21 cellular contexts compared by ENCODE assay signal in genomic region chr15:63663906-63664305, GRCh38.
A peak's percentile ranks its signal among the peaks of the same experiment; 100 is the strongest.
DNase-seq lines count a peak whose midpoint lies in the region; ATAC-seq and TF ChIP-seq lines count a peak whose summit lies in the region.
"Had no signal": no experiment of that assay in that cellular context is flagged by ENCODE, and none has a peak within 500 bp of the region (broad histone marks: within the 10 kb centered on the region; RNA-seq: fewer than 3 reads in every experiment).

No MANE protein-coding gene starts in this region.

- H3K4me1 ChIP-seq in breast epithelium (no peaks in the 10 kb centered on the region), IMR-90 (ENCODE audit: control insufficient read depth, insufficient read depth, low read length) (no peaks in the 10 kb centered on the region), mammary epithelial cell (ENCODE audit: insufficient read depth, low read length) (no peaks in the 10 kb centered on the region)

- in situ Hi-C loops in IMR-90 (cut with MboI; ENCODE audit: low sequenced_read_pairs), result no loop called here
- in situ Hi-C loops in mammary epithelial cell (cut with MboI; ENCODE audit: low sequenced_read_pairs in 2 of 2), result no loop called here

- TSS peak; percentile 23 for BruUV-seq in MCF 10A (replicated peaks; lab: Mats Ljungman, UMichigan)
- BruUV-seq in IMR-90 (replicated peaks; lab: Mats Ljungman, UMichigan), result no TSS peak
- TSS peak; percentile 10 for BruUV-seq in mammary epithelial cell (replicated peaks; lab: Mats Ljungman, UMichigan)

- H4K20me1 ChIP-seq in IMR-90 (ENCODE audit: insufficient read depth, low read length) (no peaks in the 10 kb centered on the region), mammary epithelial cell (ENCODE audit: insufficient read depth, low read length) (no peaks in the 10 kb centered on the region)

- DNase-seq in MCF 10A (ENCODE audit: unreplicated experiment) (no peak), breast epithelium (ENCODE audit: low spot score in 2 of 2) (no peak), IMR-90 (peak; percentile 17), mammary epithelial cell (no peak), A172 (ENCODE audit: low spot score) (no peak), HCEC 1CT (no peak), NCI-H187 treated with DMSO at 0.1 percent for 48 hours (lab: John Stamatoyannopoulos, UW) (no peak)
- DNase-seq: AML-193; KG1; NCI-H1092 treated with DMSO at 0.1 percent for 48 hours; NCI-H1436 treated with DMSO at 0.1 percent for 48 hours; NCI-H2029; NCI-H226; NCI-H524; NCI-H774; NK-92 treated with Interleukin-12 subunit alpha and Interleukin-12 subunit beta, amount 100 ng/mL, for 24 hours had no signal

- no peak overlapping the region for H3K4ac ChIP-seq in IMR-90 (ENCODE audit: low read depth, low read length)

- H3K9me1 ChIP-seq in IMR-90 (ENCODE audit: insufficient read depth, low read length), result peaks cover 3% of the 10 kb centered on the region; the same call in 1 of the 2 replicates

- H3K9me3 ChIP-seq in breast epithelium (no peaks in the 10 kb centered on the region), IMR-90 (ENCODE audit: control insufficient read depth, insufficient read depth, low read length) (no peaks in the 10 kb centered on the region), mammary epithelial cell (replicated peaks; ENCODE audit: insufficient read depth, low read length) (no peaks in the 10 kb centered on the region)
- H3K9me3 ChIP-seq: HAP-1, SJCRH30 had no signal

- no peak for TF ChIP-seq RAD21 in IMR-90 (IDR thresholded peaks at IDR 0.05; ENCODE audit: low read length)

- no peak overlapping the region for H3K27ac Mint-ChIP-seq in MCF 10A (ENCODE audit: low read depth, unreplicated experiment)
- H3K27ac Mint-ChIP-seq: GM23338 had no signal

- H2AK9ac ChIP-seq in IMR-90 (replicated peaks; ENCODE audit: low read depth, low read length, poor library complexity), result no peak overlapping the region

- H3K4me2 ChIP-seq in IMR-90 (ENCODE audit: low read depth, low read length), result no peak overlapping the region
- H3K4me2 ChIP-seq in mammary epithelial cell (ENCODE audit: insufficient read depth, low read depth, low read length), result no peak overlapping the region
- H3K4me2 ChIP-seq: GM23338 had no signal

- POLR2A ChIA-PET in MCF 10A (lab: Yijun Ruan, JAX) (interaction anchor here (1.2 kb wide), 1 partner anchor 54 kb away, joined by 3 read pairs; no protein-coding TSS in a partner anchor), IMR-90 (lab: Charles Lee; ENCODE audit: unreplicated experiment) (no interaction called here)

- H3K9me3 Mint-ChIP-seq in MCF 10A (ENCODE audit: unreplicated experiment), result no peaks in the 10 kb centered on the region
- H3K9me3 Mint-ChIP-seq: GM23338 had no signal

- H3K4me1 Mint-ChIP-seq in MCF 10A (ENCODE audit: insufficient read depth, unreplicated experiment), result no peaks in the 10 kb centered on the region

- no peak overlapping the region for H2AK5ac ChIP-seq in IMR-90 (ENCODE audit: low read depth, low read length)

- H3K79me2 ChIP-seq in mammary epithelial cell (ENCODE audit: insufficient read depth, low read length), result no peaks in the 10 kb centered on the region

- H4K5ac ChIP-seq in IMR-90 (ENCODE audit: low read depth, low read length), result no peak overlapping the region

- H2AFZ ChIP-seq in IMR-90 (replicated peaks; ENCODE audit: low read length, poor library complexity), result no peak overlapping the region
- no peak overlapping the region for H2AFZ ChIP-seq in mammary epithelial cell (ENCODE audit: low read depth, low read length)
- H2AFZ ChIP-seq: GM23338 had no signal

- H2BK5ac ChIP-seq in IMR-90 (ENCODE audit: low read depth, low read length, poor library complexity, severe bottlenecking), result no peak overlapping the region

- TF ChIP-seq CTCF in MCF 10A (IDR thresholded peaks at IDR 0.05; ENCODE audit: unreplicated experiment) (no peak), breast epithelium (IDR thresholded peaks at IDR 0.05) (no peak), IMR-90 (conservative IDR thresholded peaks at IDR 0.05; ENCODE audit: low read depth, low read length) (no peak), mammary epithelial cell (conservative IDR thresholded peaks at IDR 0.05 in 1 of 2, IDR thresholded peaks at IDR 0.05 in 1 of 2; ENCODE audit: extremely low read depth in 1 of 2, insufficient read depth in 1 of 2, low read depth in 1 of 2, low read length in 2 of 2) (no peak)

- TF ChIP-seq POLR2A in breast epithelium (IDR thresholded peaks at IDR 0.05) (no peak), IMR-90 (IDR thresholded peaks at IDR 0.05; ENCODE audit: low read depth, low read length) (no peak)

- CTCF ChIA-PET in MCF 10A (lab: Yijun Ruan, JAX) (no interaction called here), IMR-90 (lab: Yijun Ruan, JAX) (interaction anchor here (1.0 kb wide), 1 partner anchor 10 kb away, joined by 4 read pairs; no protein-coding TSS in a partner anchor), mammary epithelial cell (lab: Charles Lee; ENCODE audit: low non-redundant PET) (no interaction called here)

- no peak overlapping the region for H2BK120ac ChIP-seq in IMR-90 (ENCODE audit: low read depth, low read length)

- H3K27me3 ChIP-seq in breast epithelium (no peaks in the 10 kb centered on the region), IMR-90 (ENCODE audit: control insufficient read depth, insufficient read depth, low read length) (no peaks in the 10 kb centered on the region), mammary epithelial cell (ENCODE audit: insufficient read depth, low read length) (no peaks in the 10 kb centered on the region)
- H3K27me3 ChIP-seq: SJCRH30 had no signal

- 100% methylated on average over 1 of the region's 2 CpGs; no CpG with 5 or more reads in 1 of the 2 experiments for WGBS in IMR-90 (ENCODE audit: extremely low coverage in 2 of 2, insufficient read length in 1 of 2), 2 experiments
- 97% methylated on average over 2 of the region's 2 CpGs for WGBS in mammary epithelial cell (ENCODE audit: low coverage, missing lambda C conversion rate)

- 0 out of 4 replicates have a peak, but pooled peaks cover 0 to 2% of the 10 kb centered on the region in 2 experiments for H3K79me1 ChIP-seq in IMR-90 (ENCODE audit: low read depth in 1 of 2, low read length in 2 of 2)

- H3K36me3 Mint-ChIP-seq in MCF 10A (ENCODE audit: insufficient read depth, unreplicated experiment), result peaks cover 64% of the 10 kb centered on the region

- H3K23ac ChIP-seq in IMR-90 (ENCODE audit: low read depth, low read length), result no peak overlapping the region

- H3K27ac ChIP-seq in breast epithelium, result no peak overlapping the region
- H3K27ac ChIP-seq in IMR-90 (ENCODE audit: insufficient read depth, low read length), result no peak overlapping the region
- no peak overlapping the region for H3K27ac ChIP-seq in mammary epithelial cell (ENCODE audit: insufficient read depth, low read depth, low read length)
- H3K27ac ChIP-seq: C4-2B, SJCRH30 had no signal

- H3K27me3 Mint-ChIP-seq in MCF 10A (ENCODE audit: insufficient read depth, unreplicated experiment), result no peaks in the 10 kb centered on the region

- no peak overlapping the region for H3K56ac ChIP-seq in IMR-90 (ENCODE audit: extremely low read depth, insufficient read depth, low read length)

- no peak overlapping the region for H2BK15ac ChIP-seq in IMR-90 (ENCODE audit: low read depth, low read length)

- dilution Hi-C loops in IMR-90 (cut with HindIII; ENCODE audit: low sequenced_read_pairs, unreplicated experiment) (no loop called here), mammary epithelial cell (cut with HindIII; ENCODE audit: low sequenced_read_pairs) (no loop called here)

- intact Hi-C loops in MCF 10A (cut with micrococcal nuclease) (no loop called here), breast epithelium (cut with DNase I; ENCODE audit: low total_unique reads) (no loop called here), IMR-90 (cut with micrococcal nuclease) (no loop called here), mammary epithelial cell (cut with micrococcal nuclease) (no loop called here)

- H3K36me3 ChIP-seq in breast epithelium (no peaks in the 10 kb centered on the region), IMR-90 (ENCODE audit: control insufficient read depth, insufficient read depth, low read length) (peaks cover 32% of the 10 kb centered on the region), mammary epithelial cell (ENCODE audit: insufficient read depth, low read length) (peaks cover 6% of the 10 kb centered on the region)

- no peak overlapping the region for H3K18ac ChIP-seq in IMR-90 (ENCODE audit: low read depth, low read length)

- H3K4me3 ChIP-seq in breast epithelium, result no peak overlapping the region
- H3K4me3 ChIP-seq in IMR-90 (ENCODE audit: insufficient read depth, low read depth, low read length), result no peak overlapping the region
- H3K4me3 ChIP-seq in mammary epithelial cell (replicated peaks in 1 of 3; ENCODE audit: insufficient read depth in 1 of 3, low read depth in 2 of 3, low read length in 3 of 3), result no peak overlapping the region
- H3K4me3 ChIP-seq: GM23338, HAP-1, SJCRH30 had no signal

- H2BK20ac ChIP-seq in IMR-90 (ENCODE audit: low read depth, low read length), result no peak overlapping the region

- no peak for ATAC-seq in IMR-90 (ENCODE audit: low read depth)
- ATAC-seq: GM23338, HepG2 had no signal

- H3K9ac ChIP-seq in IMR-90 (ENCODE audit: low read depth, low read length) (no peak overlapping the region), mammary epithelial cell (ENCODE audit: insufficient read depth, low read length) (no peak overlapping the region)

- H3K4me3 Mint-ChIP-seq in MCF 10A (ENCODE audit: unreplicated experiment), result no peak overlapping the region
- H3K4me3 Mint-ChIP-seq: GM23338 had no signal

- H4K8ac ChIP-seq in IMR-90 (ENCODE audit: low read depth in 2 of 2, low read length in 2 of 2), result no peak overlapping the region

- H4K91ac ChIP-seq in IMR-90 (ENCODE audit: insufficient read depth, low read depth, low read length), result no peak overlapping the region

- no peak overlapping the region for H3K14ac ChIP-seq in IMR-90 (replicated peaks; ENCODE audit: low read depth, low read length)

TF ChIP-seq in IMR-90, 13 proteins besides CTCF, POLR2A, EP300 and RAD21 (continues in another document):
- TF ChIP-seq SMC3 (IDR thresholded peaks at IDR 0.05; ENCODE audit: low read depth, low read length) (no peak), FOS (IDR thresholded peaks at IDR 0.05; ENCODE audit: low read depth, low read length) (no peak), MAZ (IDR thresholded peaks at IDR 0.05; ENCODE audit: borderline replicate concordance, low read depth, low read length) (no peak), BHLHE40 (IDR thresholded peaks at IDR 0.05; ENCODE audit: low read depth, low read length) (no peak), MAFK (IDR thresholded peaks at IDR 0.05; ENCODE audit: low read depth, low read length) (no peak), MXI1 (IDR thresholded peaks at IDR 0.05; ENCODE audit: borderline replicate concordance, low read depth, low read length) (no peak), RFX5 (IDR thresholded peaks at IDR 0.05; ENCODE audit: low read depth, low read length) (no peak), CHD1 (IDR thresholded peaks at IDR 0.05; ENCODE audit: low read depth, low read length) (no peak)
